Comparison of ENCODE assay signal across 13 cellular contexts in the genomic region with DNA sequence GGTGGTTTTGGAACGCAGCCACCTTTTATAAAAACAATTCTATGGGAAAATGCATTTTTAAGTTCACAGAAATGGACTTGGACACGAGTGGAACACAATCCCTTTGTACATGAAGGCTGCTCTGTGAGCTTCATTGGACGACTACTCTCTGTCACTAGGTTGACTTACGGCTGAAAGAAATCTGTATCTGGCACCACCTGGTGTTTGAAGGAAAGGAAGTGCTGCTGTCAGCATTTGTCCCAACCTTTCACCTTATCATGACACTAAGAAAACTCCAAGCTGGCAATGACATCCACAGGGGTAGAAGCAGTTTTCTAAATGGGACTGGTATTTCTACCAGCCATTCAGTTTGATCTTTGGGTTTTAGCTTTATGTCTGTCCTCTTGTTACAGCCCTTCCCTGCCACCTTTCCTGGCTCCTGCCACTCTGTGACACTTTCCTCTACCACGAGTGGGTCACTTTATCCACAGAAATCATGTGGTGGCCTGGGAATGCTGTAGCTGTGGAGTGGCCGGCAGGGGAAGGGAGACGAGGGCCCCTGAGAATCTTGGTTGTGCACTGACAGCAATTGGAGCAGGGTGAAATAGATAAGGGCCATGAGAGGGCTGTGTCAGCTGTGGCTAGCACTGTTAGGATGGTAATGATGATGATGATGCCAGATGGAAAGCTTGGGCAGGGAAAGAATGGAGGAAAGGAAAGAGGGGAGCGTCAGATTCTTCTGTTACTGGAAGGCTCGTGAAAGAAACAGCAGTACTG.
DNase-seq lines count a peak whose midpoint lies in the region; ATAC-seq and TF ChIP-seq lines count a peak whose summit lies in the region.
"Had no signal": no experiment of that assay in that cellular context is flagged by ENCODE, and none has a peak within 500 bp of the region (broad histone marks: within the 10 kb centered on the region; RNA-seq: fewer than 3 reads in every experiment).

No MANE protein-coding gene starts in this region.

- H3K79me2 ChIP-seq in GM23338 (replicated peaks; ENCODE audit: insufficient read depth): no peaks in the 10 kb centered on the region

- H3K4me2 ChIP-seq in GM23338: no peak overlapping the region

- no peaks in the 10 kb centered on the region for H3F3A ChIP-seq in GM23338 (replicated peaks; ENCODE audit: low read depth)

- no peaks in the 10 kb centered on the region for H3K36me3 ChIP-seq in CD4-positive, alpha-beta memory T cell (ENCODE audit: insufficient read depth, low read length)
- H3K36me3 ChIP-seq in GM23338 (ENCODE audit: insufficient read depth) (no peaks in the 10 kb centered on the region), esophagus muscularis mucosa (no peaks in the 10 kb centered on the region)
- H3K36me3 ChIP-seq: uterus had no signal

- no peak overlapping the region for H3K27ac ChIP-seq in CD4-positive, alpha-beta memory T cell (ENCODE audit: low read depth, low read length)
- H3K27ac ChIP-seq in GM23338 (ENCODE audit: low read depth) (no peak overlapping the region), esophagus muscularis mucosa (replicated peaks in 1 of 4) (no peak overlapping the region)
- H3K27ac ChIP-seq: uterus had no signal

- peaks cover 0 to 4% (median 0%) of the 10 kb centered on the region in 8 donors for H3K9me3 Mint-ChIP-seq in CD4-positive, alpha-beta memory T cell
- H3K9me3 Mint-ChIP-seq in GM23338: no peaks in the 10 kb centered on the region

- TF ChIP-seq CTCF in GM23338 (conservative IDR thresholded peaks at IDR 0.05; ENCODE audit: low read depth in 2 of 2) (peak; percentile 22 to 67; a peak in 3 of 4 replicates), esophagus muscularis mucosa (IDR thresholded peaks at IDR 0.05) (no peak)

- peak overlapping the region in 5 of 7 donors; percentile 1 to 69 (median 32) for H3K27ac Mint-ChIP-seq in CD4-positive, alpha-beta memory T cell
- H3K27ac Mint-ChIP-seq in GM23338: no peak overlapping the region
- H3K27ac Mint-ChIP-seq: activated CD8-positive, alpha-beta memory T cell treated with anti-CD3 and anti-CD28 coated beads, Interleukin-2, amount 10 ng/mL, durations not matched to agents 7 days and 5 days had no signal

- H3K27me3 ChIP-seq in CD4-positive, alpha-beta memory T cell (ENCODE audit: insufficient read depth, low read length): no peaks in the 10 kb centered on the region
- H3K27me3 ChIP-seq in GM23338 (ENCODE audit: insufficient read depth) (no peaks in the 10 kb centered on the region), esophagus muscularis mucosa (no peaks in the 10 kb centered on the region)
- H3K27me3 ChIP-seq: uterus had no signal

- H3K4me3 ChIP-seq in CD4-positive, alpha-beta memory T cell (ENCODE audit: low read length in 2 of 2): no peak overlapping the region
- H3K4me3 ChIP-seq in GM23338 (no peak overlapping the region), esophagus muscularis mucosa (no peak overlapping the region)
- H3K4me3 ChIP-seq: uterus had no signal

- no peaks in the 10 kb centered on the region for H3K27me3 Mint-ChIP-seq in CD4-positive, alpha-beta memory T cell
- peaks cover 5% of the 10 kb centered on the region for H3K27me3 Mint-ChIP-seq in GM23338 (ENCODE audit: insufficient read depth, low read depth, poor library complexity)
- H3K27me3 Mint-ChIP-seq: activated CD8-positive, alpha-beta memory T cell treated with anti-CD3 and anti-CD28 coated beads, Interleukin-2, amount 10 ng/mL, durations not matched to agents 7 days and 5 days had no signal

- intact Hi-C loops in CD4-positive, alpha-beta memory T cell (cut with micrococcal nuclease): no loop called here
- intact Hi-C loops in left colon (cut with DNase I, micrococcal nuclease) (no loop called here), esophagus muscularis mucosa (cut with DNase I) (no loop called here)

- no peaks in the 10 kb centered on the region for H3K9me3 ChIP-seq in CD4-positive, alpha-beta memory T cell (ENCODE audit: control insufficient read depth in 1 of 2, low read length in 2 of 2)
- H3K9me3 ChIP-seq in esophagus muscularis mucosa: no peaks in the 10 kb centered on the region
- H3K9me3 ChIP-seq: uterus had no signal

- WGBS in esophagus muscularis mucosa: 73% methylated on average over 9 of the region's 9 CpGs

- H3K4me1 ChIP-seq in CD4-positive, alpha-beta memory T cell (ENCODE audit: insufficient read depth, low read length): peaks cover 47% of the 10 kb centered on the region
- H3K4me1 ChIP-seq in GM23338 (ENCODE audit: insufficient read depth): no peaks in the 10 kb centered on the region
- no peaks in the 10 kb centered on the region for H3K4me1 ChIP-seq in esophagus muscularis mucosa
- H3K4me1 ChIP-seq: uterus had no signal

- H2AFZ ChIP-seq in GM23338: no peak overlapping the region

- TF ChIP-seq POLR2A in esophagus muscularis mucosa (IDR thresholded peaks at IDR 0.05; ENCODE audit: low read depth): no peak

- H3K4me1 Mint-ChIP-seq in CD4-positive, alpha-beta memory T cell: peaks cover 33 to 48% (median 40%) of the 10 kb centered on the region in 4 donors
- no peaks in the 10 kb centered on the region; the same call in 2 of the 3 replicates for H3K4me1 Mint-ChIP-seq in GM23338

- TF ChIP-seq EP300 in esophagus muscularis mucosa (IDR thresholded peaks at IDR 0.05): no peak

- peaks cover 0 to 3% of the 10 kb centered on the region in 2 donors for H3K36me3 Mint-ChIP-seq in CD4-positive, alpha-beta memory T cell
- no peaks in the 10 kb centered on the region for H3K36me3 Mint-ChIP-seq in GM23338 (ENCODE audit: low read depth)

- POLR2A ChIA-PET in CD4-positive, alpha-beta memory T cell (lab: Charles Lee; ENCODE audit: partially characterized antibody): interaction anchor here (0.9 to 9.7 kb wide), 5 partner anchors 21 to 73 kb away, joined by 3 to 162 read pairs (median 5); no protein-coding TSS in a partner anchor

- H4K20me1 ChIP-seq in GM23338 (replicated peaks; ENCODE audit: insufficient read depth): no peaks in the 10 kb centered on the region

- peak; percentile 59 for ATAC-seq in GM23338
- peak; percentile 76 for ATAC-seq in left colon
- ATAC-seq: activated CD8-positive, alpha-beta memory T cell treated with anti-CD3 and anti-CD28 coated beads, Interleukin-2, amount 10 ng/mL, durations not matched to agents 7 days and 5 days had no signal

- no peaks in the 10 kb centered on the region for H3K9me2 ChIP-seq in GM23338 (ENCODE audit: insufficient read depth)

- DNase-seq in CD4-positive, alpha-beta memory T cell: peak in 4 of 5 donors; percentile 39 to 46 (median 42)
- peak; percentile 44 for DNase-seq in GM23338 (ENCODE audit: low spot score)
- DNase-seq in SW480 (ENCODE audit: low spot score): peak; percentile 14
- DNase-seq in left colon: no peak
- no peak for DNase-seq in AG08395 (ENCODE audit: low spot score)
- no peak for DNase-seq in hippocampal formation (lab: John Stamatoyannopoulos, UW)
- no peak for DNase-seq in esophagus muscularis mucosa (ENCODE audit: extremely low spot score)
- no peak for DNase-seq in NCI-H2196 treated with DMSO at 0.1 percent for 48 hours (lab: John Stamatoyannopoulos, UW; ENCODE audit: unreplicated experiment)
- DNase-seq: activated CD8-positive, alpha-beta memory T cell treated with anti-CD3 and anti-CD28 coated beads, Interleukin-2, amount 10 ng/mL, durations not matched to agents 7 days and 5 days; amygdala; DMS79 treated with DMSO at 0.1 percent for 48 hours; NCI-H2107; uterus had no signal

- CTCF ChIA-PET in CD4-positive, alpha-beta memory T cell (lab: Charles Lee; ENCODE audit: partially characterized antibody): interaction anchor here (0.7 to 15.1 kb wide), 20 partner anchors 9 to 982 kb away, joined by 3 to 543 read pairs (median 6); no protein-coding TSS in a partner anchor

- H3K4me3 Mint-ChIP-seq in CD4-positive, alpha-beta memory T cell: no peak overlapping the region
- no peak overlapping the region for H3K4me3 Mint-ChIP-seq in GM23338
- H3K4me3 Mint-ChIP-seq: activated CD8-positive, alpha-beta memory T cell treated with anti-CD3 and anti-CD28 coated beads, Interleukin-2, amount 10 ng/mL, durations not matched to agents 7 days and 5 days had no signal

TF ChIP-seq in GM23338, 12 proteins besides CTCF, POLR2A, EP300 and RAD21 (continues in another document):
- no peak for TF ChIP-seq POLR2AphosphoS5 (IDR thresholded peaks at IDR 0.05; ENCODE audit: low read depth)
- TF ChIP-seq NANOG (IDR thresholded peaks at IDR 0.05; ENCODE audit: borderline replicate concordance): no peak
- TF ChIP-seq ZNF331 (CRISPR knock-in tag; IDR thresholded peaks at IDR 0.05; ENCODE audit: low read depth): no peak
- TF ChIP-seq, protein P1, sequence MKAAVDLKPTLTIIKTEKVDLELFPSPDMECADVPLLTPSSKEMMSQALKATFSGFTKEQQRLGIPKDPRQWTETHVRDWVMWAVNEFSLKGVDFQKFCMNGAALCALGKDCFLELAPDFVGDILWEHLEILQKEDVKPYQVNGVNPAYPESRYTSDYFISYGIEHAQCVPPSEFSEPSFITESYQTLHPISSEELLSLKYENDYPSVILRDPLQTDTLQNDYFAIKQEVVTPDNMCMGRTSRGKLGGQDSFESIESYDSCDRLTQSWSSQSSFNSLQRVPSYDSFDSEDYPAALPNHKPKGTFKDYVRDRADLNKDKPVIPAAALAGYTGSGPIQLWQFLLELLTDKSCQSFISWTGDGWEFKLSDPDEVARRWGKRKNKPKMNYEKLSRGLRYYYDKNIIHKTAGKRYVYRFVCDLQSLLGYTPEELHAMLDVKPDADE (IDR thresholded peaks at IDR 0.05): no peak
- TF ChIP-seq JUNB (IDR thresholded peaks at IDR 0.05; ENCODE audit: unreplicated experiment): no peak
- no peak for TF ChIP-seq CREB1 (CRISPR knock-in tag; IDR thresholded peaks at IDR 0.05; ENCODE audit: low read depth)

Comparison
In these comparisons a context has a peak if more than half of its experiments do, and no peak if none do; other contexts are left out.
1. DNase-seq: peak in CD4-positive, alpha-beta memory T cell (4 of 5), GM23338 (single experiment) and SW480 (single experiment); none in left colon (0 of 2), AG08395 (single experiment), hippocampal formation (0 of 2), esophagus muscularis mucosa (single experiment) and NCI-H2196 treated with DMSO at 0.1 percent for 48 hours (single experiment).
2. CTCF ChIP-seq: peak in GM23338 (2 of 2); none in esophagus muscularis mucosa (0 of 3).